Comparison of ENCODE assay signal across 14 cellular contexts in the genomic region with DNA sequence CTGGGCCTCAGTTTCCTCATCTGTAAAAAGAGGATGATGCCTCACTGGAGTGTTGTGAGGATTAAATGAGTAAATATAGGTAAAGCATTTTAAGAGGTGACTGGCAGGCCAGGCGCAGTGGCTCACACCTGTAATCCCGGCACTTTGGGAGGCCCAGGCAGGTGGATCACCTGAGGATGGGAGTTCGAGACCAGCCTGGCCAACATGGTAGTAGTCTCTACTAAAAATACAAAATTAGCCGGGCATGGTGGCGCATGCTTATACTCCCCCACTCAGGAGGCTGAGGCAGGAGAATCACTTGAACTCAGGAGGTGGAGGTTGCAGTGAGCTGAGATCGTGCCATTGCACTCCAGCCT. TPM values are rescaled to one million over a fixed set of nuclear protein-coding genes. Genes with fewer than 3 reads are reported as not detected.
DNase-seq lines count a peak whose midpoint lies in the region; ATAC-seq, FAIRE-seq and TF ChIP-seq lines count a peak whose summit lies in the region.
"Not testable (repeated sequence)": the region's sequence is repeated elsewhere in the genome, so short reads cannot be mapped to it uniquely, and the experiment has no call there.
"Had no signal": no experiment of that assay in that cellular context is flagged by ENCODE, and none has a peak within 500 bp of the region (broad histone marks: within the 10 kb centered on the region; RNA-seq: fewer than 3 reads in every experiment).

No MANE protein-coding gene starts in this region.

- not testable (repeated sequence) for FAIRE-seq in HepG2 (lab: Jason Lieb, UNC)

- not testable (repeated sequence) for BruUV-seq in A673 (replicated peaks; lab: Mats Ljungman, UMichigan); OCI-LY7 (replicated peaks; lab: Mats Ljungman, UMichigan); mammary epithelial cell (replicated peaks; lab: Mats Ljungman, UMichigan); HepG2 (replicated peaks; lab: Mats Ljungman, UMichigan)

- 97% methylated on average over 5 of the region's 6 CpGs for WGBS in mammary epithelial cell (ENCODE audit: low coverage, missing lambda C conversion rate)
- 68% methylated on average over 6 of the region's 6 CpGs for WGBS in HepG2 (ENCODE audit: low lambda C conversion rate)

- H3K9me3 ChIP-seq in A673 (ENCODE audit: low read depth, low read length, poor library complexity, severe bottlenecking); HEK293 (ENCODE audit: control insufficient read depth, insufficient read depth, low read depth, low read length); OCI-LY7 (ENCODE audit: low read length); mammary epithelial cell (replicated peaks; ENCODE audit: insufficient read depth, low read length); HepG2 (ENCODE audit: low read length): not testable (repeated sequence)

- not testable (repeated sequence) for H3K27me3 ChIP-seq in A673 (replicated peaks; ENCODE audit: insufficient read depth, low read depth, low read length, poor library complexity)
- H3K27me3 ChIP-seq in mammary epithelial cell (ENCODE audit: insufficient read depth, low read length), result peaks cover 12% of the 10 kb centered on the region
- H3K27me3 ChIP-seq in HepG2 (ENCODE audit: control insufficient read depth in 1 of 2, insufficient read depth in 2 of 2, low read length in 2 of 2), result peaks cover 7 to 22% of the 10 kb centered on the region in 2 experiments; a peak in 4 of 5 replicates

- H3K4me3 Mint-ChIP-seq in activated CD4-positive, alpha-beta T cell treated with anti-CD3 and anti-CD28 coated beads for 36 hours, result peak overlapping the region; percentile 63
- peak overlapping the region; percentile 83 for H3K4me3 Mint-ChIP-seq in activated T-helper 1 cell treated with anti-CD3 and anti-CD28 coated beads, Interleukin-12 subunit alpha, Interleukin-12 subunit beta, Interleukin-2, Interleukin-4 antibody, amounts not matched to agents 30 ng/mL and 10 ng/mL and 1 ng/mL, durations not matched to agents 14 hours and 24 hours and 36 hours
- peak overlapping the region; percentile 63 for H3K4me3 Mint-ChIP-seq in osteocyte (ENCODE audit: unreplicated experiment)

- TF ChIP-seq POLR2A in HepG2 (IDR thresholded peaks at IDR 0.05; ENCODE audit: insufficient read depth in 1 of 2, low read depth in 2 of 2, low read length in 2 of 2), result not testable (repeated sequence)

- H3K4me3 ChIP-seq in A673 (ENCODE audit: low read depth, low read length, poor library complexity, severe bottlenecking); HEK293 (ENCODE audit: low read depth, low read length); mammary epithelial cell (replicated peaks in 1 of 3; ENCODE audit: insufficient read depth in 1 of 3, low read depth in 2 of 3, low read length in 3 of 3): not testable (repeated sequence)
- peak overlapping the region; percentile 76 for H3K4me3 ChIP-seq in OCI-LY7 (ENCODE audit: low read depth, low read length, poor library complexity, severe bottlenecking)
- H3K4me3 ChIP-seq in HepG2 (replicated peaks in 1 of 3; ENCODE audit: insufficient read depth in 1 of 3, low read depth in 2 of 3, low read length in 3 of 3), result peak overlapping the region in 1 of 3 experiments; percentile 86; a peak in 3 of 6 replicates

- H3K36me3 ChIP-seq in A673 (ENCODE audit: insufficient read depth, low read length, poor library complexity, severe bottlenecking); HEK293 (ENCODE audit: control insufficient read depth in 2 of 2, insufficient read depth in 1 of 2, low read length in 2 of 2); OCI-LY7 (ENCODE audit: insufficient read depth, low read length); mammary epithelial cell (ENCODE audit: insufficient read depth, low read length); HepG2 (replicated peaks in 1 of 2; ENCODE audit: control insufficient read depth in 1 of 2, insufficient read depth in 2 of 2, low read length in 2 of 2): not testable (repeated sequence)

- TF ChIP-seq CTCF in A673 (conservative IDR thresholded peaks at IDR 0.05; ENCODE audit: low read depth, low read length), result 0 out of 2 replicates have a peak, but pooled peaks have one; percentile 5
- not testable (repeated sequence) for TF ChIP-seq CTCF in HEK293 (tag by site-specific recombination; IDR thresholded peaks at IDR 0.05); OCI-LY7 (conservative IDR thresholded peaks at IDR 0.05; ENCODE audit: low read length); mammary epithelial cell (conservative IDR thresholded peaks at IDR 0.05 in 1 of 2, IDR thresholded peaks at IDR 0.05 in 1 of 2; ENCODE audit: extremely low read depth in 1 of 2, insufficient read depth in 1 of 2, low read depth in 1 of 2, low read length in 2 of 2); HepG2 (CRISPR knock-in tag; IDR thresholded peaks at IDR 0.05); osteocyte (IDR thresholded peaks at IDR 0.05)

- in situ Hi-C loops in mammary epithelial cell (cut with MboI; ENCODE audit: low sequenced_read_pairs in 2 of 2), result loop anchor here in 1 of 2 donors (10.0 to 25.0 kb wide), 2 partner anchors 80 to 287 kb away; no protein-coding TSS in a partner anchor
- in situ Hi-C loops in HepG2 (cut with HindIII; ENCODE audit: extremely low pct_ligation_motif_present, low pct_unique_long_range_greater_than_20kb), result not testable (repeated sequence)

- peaks cover 23% of the 10 kb centered on the region for H3K4me1 Mint-ChIP-seq in activated CD4-positive, alpha-beta T cell treated with anti-CD3 and anti-CD28 coated beads for 36 hours
- peaks cover 29% of the 10 kb centered on the region for H3K4me1 Mint-ChIP-seq in activated T-helper 1 cell treated with anti-CD3 and anti-CD28 coated beads, Interleukin-12 subunit alpha, Interleukin-12 subunit beta, Interleukin-2, Interleukin-4 antibody, amounts not matched to agents 30 ng/mL and 10 ng/mL and 1 ng/mL, durations not matched to agents 14 hours and 24 hours and 36 hours (ENCODE audit: low read depth)
- peaks cover 25% of the 10 kb centered on the region for H3K4me1 Mint-ChIP-seq in osteocyte (ENCODE audit: unreplicated experiment)

- H4K20me1 ChIP-seq in OCI-LY7 (ENCODE audit: insufficient read depth, low read length); mammary epithelial cell (ENCODE audit: insufficient read depth, low read length); HepG2 (ENCODE audit: insufficient read depth, low read length): not testable (repeated sequence)

- intact Hi-C loops in A673 (cut with micrococcal nuclease; ENCODE audit: unreplicated experiment), result loop anchor here (5.0 to 10.0 kb wide), 3 partner anchors 80 to 320 kb away; a partner anchor contains a TSS
- intact Hi-C loops in OCI-LY7 (cut with micrococcal nuclease; ENCODE audit: unreplicated experiment), result loop anchor here (1.0 to 10.0 kb wide), 3 partner anchors 83 to 323 kb away; no protein-coding TSS in a partner anchor
- intact Hi-C loops in activated CD4-positive, alpha-beta T cell treated with anti-CD3 and anti-CD28 coated beads for 36 hours (cut with DNase I, micrococcal nuclease), result loop anchor here (1.0 to 5.0 kb wide), 2 partner anchors 323 to 327 kb away; no protein-coding TSS in a partner anchor
- intact Hi-C loops in activated T-helper 1 cell treated with anti-CD3 and anti-CD28 coated beads, Interleukin-12 subunit alpha, Interleukin-12 subunit beta, Interleukin-2, Interleukin-4 antibody, amounts not matched to agents 30 ng/mL and 10 ng/mL and 1 ng/mL, durations not matched to agents 14 hours and 24 hours and 36 hours (cut with micrococcal nuclease), result loop anchor here (10.0 kb wide), 1 partner anchor 180 kb away; no protein-coding TSS in a partner anchor
- intact Hi-C loops in mammary epithelial cell (cut with micrococcal nuclease), result loop anchor here (1.0 to 10.0 kb wide), 3 partner anchors 82 to 323 kb away; no protein-coding TSS in a partner anchor
- intact Hi-C loops in HepG2 (cut with micrococcal nuclease; ENCODE audit: unreplicated experiment), result loop anchor here (2.0 kb wide), 1 partner anchor 326 kb away; no protein-coding TSS in a partner anchor

- not testable (repeated sequence) for H3K79me2 ChIP-seq in OCI-LY7 (ENCODE audit: insufficient read depth, low read depth, low read length); mammary epithelial cell (ENCODE audit: insufficient read depth, low read length); HepG2 (ENCODE audit: insufficient read depth, low read length)

- not testable (repeated sequence) for H3K27ac ChIP-seq in A673 (ENCODE audit: low read depth, low read length, poor library complexity, severe bottlenecking); HEK293 (ENCODE audit: extremely low read depth, low read depth, low read length); OCI-LY7 (ENCODE audit: low read depth, low read length, poor library complexity, severe bottlenecking); mammary epithelial cell (ENCODE audit: insufficient read depth, low read depth, low read length); HepG2 (ENCODE audit: extremely low read length, insufficient read depth, low read length)

- TF ChIP-seq EP300 in HepG2 (IDR thresholded peaks at IDR 0.05; ENCODE audit: low read depth in 2 of 2, low read length in 2 of 2); HepG2 (CRISPR knock-in tag; IDR thresholded peaks at IDR 0.05; ENCODE audit: borderline replicate concordance): not testable (repeated sequence)

- H3K36me3 Mint-ChIP-seq in activated CD4-positive, alpha-beta T cell treated with anti-CD3 and anti-CD28 coated beads for 36 hours (ENCODE audit: low read depth); activated T-helper 1 cell treated with anti-CD3 and anti-CD28 coated beads, Interleukin-12 subunit alpha, Interleukin-12 subunit beta, Interleukin-2, Interleukin-4 antibody, amounts not matched to agents 30 ng/mL and 10 ng/mL and 1 ng/mL, durations not matched to agents 14 hours and 24 hours and 36 hours (ENCODE audit: low read depth); osteocyte (ENCODE audit: unreplicated experiment): not testable (repeated sequence)

- H3K27ac Mint-ChIP-seq in activated CD4-positive, alpha-beta T cell treated with anti-CD3 and anti-CD28 coated beads for 36 hours; activated T-helper 1 cell treated with anti-CD3 and anti-CD28 coated beads, Interleukin-12 subunit alpha, Interleukin-12 subunit beta, Interleukin-2, Interleukin-4 antibody, amounts not matched to agents 30 ng/mL and 10 ng/mL and 1 ng/mL, durations not matched to agents 14 hours and 24 hours and 36 hours; osteocyte (ENCODE audit: unreplicated experiment): not testable (repeated sequence)

- ATAC-seq in activated CD4-positive, alpha-beta T cell treated with anti-CD3 and anti-CD28 coated beads for 36 hours; HepG2: not testable (repeated sequence)

- not testable (repeated sequence) for H3K4me1 ChIP-seq in A673 (ENCODE audit: insufficient read depth, low read length, poor library complexity, severe bottlenecking)
- peaks cover 16% of the 10 kb centered on the region for H3K4me1 ChIP-seq in HEK293 (ENCODE audit: control insufficient read depth, insufficient read depth, low read length)
- H3K4me1 ChIP-seq in OCI-LY7 (ENCODE audit: insufficient read depth, low read length, poor library complexity, severe bottlenecking), result peaks cover 26% of the 10 kb centered on the region
- peaks cover 21% of the 10 kb centered on the region for H3K4me1 ChIP-seq in mammary epithelial cell (ENCODE audit: insufficient read depth, low read length)
- peaks cover 17% of the 10 kb centered on the region for H3K4me1 ChIP-seq in HepG2 (ENCODE audit: insufficient read depth, low read length)

- POLR2A ChIA-PET in A673 (lab: Charles Lee; ENCODE audit: low non-redundant PET); activated CD4-positive, alpha-beta T cell treated with anti-CD3 and anti-CD28 coated beads for 36 hours (lab: Charles Lee); HepG2 (lab: Yijun Ruan, JAX): not testable (repeated sequence)
- POLR2A ChIA-PET in HEK293 (lab: Yijun Ruan, JAX) (interaction anchor here (0.7 to 1.7 kb wide), 6 partner anchors 83 to 807 kb away, joined by 3 to 14 read pairs (median 4); a partner anchor contains a TSS), OCI-LY7 (lab: Charles Lee) (interaction anchor here (0.6 kb wide), 1 partner anchor 325 kb away, joined by 3 read pairs; no protein-coding TSS in a partner anchor)

- not testable (repeated sequence) for TF ChIP-seq RAD21 in HepG2 (CRISPR knock-in tag; IDR thresholded peaks at IDR 0.05)

- not testable (repeated sequence) for DNase-seq in A673 (ENCODE audit: low spot score); OCI-LY7 (ENCODE audit: low spot score); activated CD4-positive, alpha-beta T cell treated with anti-CD3 and anti-CD28 coated beads for 36 hours; activated T-helper 1 cell treated with anti-CD3 and anti-CD28 coated beads, Interleukin-12 subunit alpha, Interleukin-12 subunit beta, Interleukin-2, Interleukin-4 antibody, amounts not matched to agents 30 ng/mL and 10 ng/mL and 1 ng/mL, durations not matched to agents 14 hours and 24 hours and 36 hours (ENCODE audit: low spot score); mammary epithelial cell; HepG2 (ENCODE audit: low spot score); osteocyte (ENCODE audit: extremely low spot score, unreplicated experiment)

- not testable (repeated sequence) for H2AFZ ChIP-seq in OCI-LY7 (ENCODE audit: low read length); mammary epithelial cell (ENCODE audit: low read depth, low read length); HepG2 (ENCODE audit: low read length)

- CTCF ChIA-PET in A673 (lab: Charles Lee) (interaction anchor here (0.6 to 0.7 kb wide), 2 partner anchors 8 to 82 kb away, joined by 3 to 9 read pairs; no protein-coding TSS in a partner anchor), HEK293 (lab: Yijun Ruan, JAX) (interaction anchor here (0.7 to 23.5 kb wide), 22 partner anchors 9 to 832 kb away, joined by 3 to 316 read pairs (median 5); a partner anchor contains a TSS), mammary epithelial cell (lab: Charles Lee; ENCODE audit: low non-redundant PET) (interaction anchor here (0.6 kb wide), 2 partner anchors 43 to 83 kb away, joined by 3 to 4 read pairs; no protein-coding TSS in a partner anchor), HepG2 (lab: Yijun Ruan, JAX; ENCODE audit: low intra/inter-chr PET ratio, low total read pairs) (interaction anchor here (1.3 kb wide), 1 partner anchor 82 kb away, joined by 4 read pairs; no protein-coding TSS in a partner anchor)
- CTCF ChIA-PET in OCI-LY7 (lab: Charles Lee; ENCODE audit: unreplicated experiment), result not testable (repeated sequence)
- CTCF ChIA-PET in activated CD4-positive, alpha-beta T cell treated with anti-CD3 and anti-CD28 coated beads for 36 hours (lab: Charles Lee), result interaction anchor here (0.7 to 1.3 kb wide), 9 partner anchors 18 to 325 kb away, joined by 3 to 8 read pairs (median 3); a partner anchor contains a TSS

- H3K27me3 Mint-ChIP-seq in activated CD4-positive, alpha-beta T cell treated with anti-CD3 and anti-CD28 coated beads for 36 hours, result peaks cover 52% of the 10 kb centered on the region
- H3K27me3 Mint-ChIP-seq in activated T-helper 1 cell treated with anti-CD3 and anti-CD28 coated beads, Interleukin-12 subunit alpha, Interleukin-12 subunit beta, Interleukin-2, Interleukin-4 antibody, amounts not matched to agents 30 ng/mL and 10 ng/mL and 1 ng/mL, durations not matched to agents 14 hours and 24 hours and 36 hours (ENCODE audit: insufficient read depth), result peaks cover 62% of the 10 kb centered on the region
- H3K27me3 Mint-ChIP-seq in osteocyte (ENCODE audit: unreplicated experiment), result not testable (repeated sequence)

- dilution Hi-C loops in mammary epithelial cell (cut with HindIII; ENCODE audit: low sequenced_read_pairs), result not testable (repeated sequence)

- H3K9me2 ChIP-seq in OCI-LY7 (ENCODE audit: insufficient read depth, low read length), result not testable (repeated sequence)

- not testable (repeated sequence) for H3K9me3 Mint-ChIP-seq in activated CD4-positive, alpha-beta T cell treated with anti-CD3 and anti-CD28 coated beads for 36 hours (ENCODE audit: low read depth); activated T-helper 1 cell treated with anti-CD3 and anti-CD28 coated beads, Interleukin-12 subunit alpha, Interleukin-12 subunit beta, Interleukin-2, Interleukin-4 antibody, amounts not matched to agents 30 ng/mL and 10 ng/mL and 1 ng/mL, durations not matched to agents 14 hours and 24 hours and 36 hours; osteocyte (ENCODE audit: unreplicated experiment)

- H3K4me2 ChIP-seq in OCI-LY7 (ENCODE audit: low read length) (peak overlapping the region; percentile 74; the same call in 1 of the 2 replicates), mammary epithelial cell (ENCODE audit: insufficient read depth, low read depth, low read length) (peak overlapping the region; percentile 88), HepG2 (ENCODE audit: low read depth, low read length) (peak overlapping the region; percentile 92; the same call in 1 of the 2 replicates)

- H3K9ac ChIP-seq in mammary epithelial cell (ENCODE audit: insufficient read depth, low read length); HepG2 (ENCODE audit: insufficient read depth, low read depth, low read length): not testable (repeated sequence)

RNA-seq across cellular contexts. Expression of a gene that starts 0.8 kb away (rescaled TPM):
- total RNA-seq in A673 (2021), result 6.3 and 8.1 TPM in 2 replicates
- total RNA-seq in OCI-LY7 (2014; rRNA removed; shearing (Covaris generic)), result 6.5 and 7.6 TPM in 2 replicates
- total RNA-seq in OCI-LY7 (2022), result 11.3 and 11.4 TPM in 2 replicates
- total RNA-seq in activated CD4-positive, alpha-beta T cell treated with anti-CD3 and anti-CD28 coated beads for 36 hours, result 1 to 10 TPM in 1 of 2 experiments, under 1 TPM in 1; 0.91 to 1.2 TPM
- 1.4 and 1.7 TPM in 2 replicates for total RNA-seq in activated T-helper 1 cell treated with anti-CD3 and anti-CD28 coated beads, Interleukin-12 subunit alpha, Interleukin-12 subunit beta, Interleukin-2, Interleukin-4 antibody, amounts not matched to agents 30 ng/mL and 10 ng/mL and 1 ng/mL, durations not matched to agents 14 hours and 24 hours and 36 hours
- total RNA-seq in mammary epithelial cell, result 1 to 10 TPM; 3.0 to 6.2 TPM
- 1.6 TPM for polyA plus RNA-seq in mammary epithelial cell
- not detected for polyA minus RNA-seq in mammary epithelial cell
- total RNA-seq in HepG2 (2016; rRNA removed; fragmentation: Illumina TruSeq; extraction: Trizol), result 1.7 and 3.2 TPM in 2 replicates
- 1.4 and 1.6 TPM in 2 replicates for total RNA-seq in HepG2 (2016; cell fraction: cytosol; rRNA removed; fragmentation: Illumina TruSeq; extraction: Trizol; ENCODE audit: low read depth)
- 1.6 and 2.3 TPM in 2 replicates for total RNA-seq in HepG2 (2016; cell fraction: insoluble cytoplasmic fraction; rRNA removed; fragmentation: Illumina TruSeq; extraction: Trizol)
- total RNA-seq in HepG2 (2016; cell fraction: membrane; rRNA removed; fragmentation: Illumina TruSeq; extraction: Trizol), result 2.0 and 2.8 TPM in 2 replicates
- 2.1 and 2.7 TPM in 2 replicates for total RNA-seq in HepG2 (2016; cell fraction: nucleus; rRNA removed; fragmentation: Illumina TruSeq; extraction: Trizol)
- 1.0 and 1.3 TPM in 2 replicates for polyA plus RNA-seq in HepG2 (2011; rRNA removed)
- polyA plus RNA-seq in HepG2 (2011; cell fraction: cytosol; rRNA removed), result 0.65 and 1.2 TPM in 2 replicates
- polyA plus RNA-seq in HepG2 (2011; cell fraction: nucleus; rRNA removed), result 3.3 and 3.6 TPM in 2 replicates
- 0.36 and 1.2 TPM in 2 replicates for polyA plus RNA-seq in HepG2 (2012)
- polyA plus RNA-seq in HepG2 (2016; cell fraction: cytosol; fragmentation: Illumina TruSeq; extraction: Trizol; ENCODE audit: low read depth), result 1.1 TPM in 2 replicates
- 1.4 and 3.2 TPM in 2 replicates for polyA plus RNA-seq in HepG2 (2016; cell fraction: insoluble cytoplasmic fraction; fragmentation: Illumina TruSeq; extraction: Trizol; ENCODE audit: low read depth)
- 1.4 and 1.7 TPM in 2 replicates for polyA plus RNA-seq in HepG2 (2016; cell fraction: membrane; fragmentation: Illumina TruSeq; extraction: Trizol; ENCODE audit: low read depth)
- polyA plus RNA-seq in HepG2 (2016; cell fraction: nucleus; fragmentation: Illumina TruSeq; extraction: Trizol; ENCODE audit: insufficient read depth, low read depth), result 4.1 and 5.7 TPM in 2 replicates
- 1.3 and 2.4 TPM in 2 replicates for polyA minus RNA-seq in HepG2 (2011; rRNA and poly(A)+ RNA removed; ENCODE audit: low replicate concordance)
- polyA minus RNA-seq in HepG2 (2011; cell fraction: cytosol; rRNA and poly(A)+ RNA removed), result 0.62 and 0.69 TPM in 2 replicates
- 1.4 and 1.7 TPM in 2 replicates for polyA minus RNA-seq in HepG2 (2011; cell fraction: nucleus; rRNA and poly(A)+ RNA removed)
- total RNA-seq in osteocyte, result 0.63 and 2.2 TPM in 2 replicates
- total RNA-seq: breast epithelium, lower lobe of right lung, mononuclear cell, right atrium auricular region, Right ventricle myocardium superior had no signal
- polyA plus RNA-seq: CD8-positive, alpha-beta memory T cell had no signal

RNA-seq across cellular contexts. Expression of a gene that starts 31.3 kb away (rescaled TPM):
- total RNA-seq in A673 (2021) (1.1 TPM in 1 of 2 replicates, not detected in the other), OCI-LY7 (2022) (not detected in 2 replicates), mammary epithelial cell (10 to 100 TPM in 1 of 2 donors, 1 to 10 TPM in 1; 4.2 to 10.2 TPM), HepG2 (2016; rRNA removed; fragmentation: Illumina TruSeq; extraction: Trizol) (not detected in 2 replicates), osteocyte (45.1 TPM in 2 replicates)
- total RNA-seq in OCI-LY7 (2014; rRNA removed; shearing (Covaris generic)), result not detected in 2 replicates
- total RNA-seq in activated CD4-positive, alpha-beta T cell treated with anti-CD3 and anti-CD28 coated beads for 36 hours, result 1 to 10 TPM; 1.6 to 1.7 TPM
- total RNA-seq in activated T-helper 1 cell treated with anti-CD3 and anti-CD28 coated beads, Interleukin-12 subunit alpha, Interleukin-12 subunit beta, Interleukin-2, Interleukin-4 antibody, amounts not matched to agents 30 ng/mL and 10 ng/mL and 1 ng/mL, durations not matched to agents 14 hours and 24 hours and 36 hours, result 65.1 and 66.9 TPM in 2 replicates
- polyA plus RNA-seq in mammary epithelial cell (3.4 TPM), HepG2 (2011; rRNA removed) (not detected in 2 replicates)
- polyA minus RNA-seq in mammary epithelial cell, result not detected
- total RNA-seq in HepG2 (2016; cell fraction: cytosol; rRNA removed; fragmentation: Illumina TruSeq; extraction: Trizol; ENCODE audit: low read depth), result not detected in 2 replicates
- total RNA-seq in HepG2 (2016; cell fraction: insoluble cytoplasmic fraction; rRNA removed; fragmentation: Illumina TruSeq; extraction: Trizol), result not detected in 2 replicates
- total RNA-seq in HepG2 (2016; cell fraction: membrane; rRNA removed; fragmentation: Illumina TruSeq; extraction: Trizol), result not detected in 2 replicates
- total RNA-seq in HepG2 (2016; cell fraction: nucleus; rRNA removed; fragmentation: Illumina TruSeq; extraction: Trizol), result not detected in 2 replicates
- not detected in 2 replicates for polyA plus RNA-seq in HepG2 (2011; cell fraction: cytosol; rRNA removed)
- not detected in 2 replicates for polyA plus RNA-seq in HepG2 (2011; cell fraction: nucleus; rRNA removed)
- not detected in 2 replicates for polyA plus RNA-seq in HepG2 (2012)
- polyA plus RNA-seq in HepG2 (2016; cell fraction: cytosol; fragmentation: Illumina TruSeq; extraction: Trizol; ENCODE audit: low read depth), result not detected in 2 replicates
- not detected in 2 replicates for polyA plus RNA-seq in HepG2 (2016; cell fraction: insoluble cytoplasmic fraction; fragmentation: Illumina TruSeq; extraction: Trizol; ENCODE audit: low read depth)
- not detected in 2 replicates for polyA plus RNA-seq in HepG2 (2016; cell fraction: membrane; fragmentation: Illumina TruSeq; extraction: Trizol; ENCODE audit: low read depth)
- polyA plus RNA-seq in HepG2 (2016; cell fraction: nucleus; fragmentation: Illumina TruSeq; extraction: Trizol; ENCODE audit: insufficient read depth, low read depth), result not detected in 2 replicates
- polyA minus RNA-seq in HepG2 (2011; rRNA and poly(A)+ RNA removed; ENCODE audit: low replicate concordance), result not detected in 2 replicates
- not detected in 2 replicates for polyA minus RNA-seq in HepG2 (2011; cell fraction: cytosol; rRNA and poly(A)+ RNA removed)
- not detected in 2 replicates for polyA minus RNA-seq in HepG2 (2011; cell fraction: nucleus; rRNA and poly(A)+ RNA removed)
- polyA plus RNA-seq: CD8-positive, alpha-beta memory T cell had no signal

RNA-seq across cellular contexts. Expression of a gene that starts 39.5 kb away (rescaled TPM):
- total RNA-seq in A673 (2021) (0.42 TPM in 1 of 2 replicates, not detected in the other), OCI-LY7 (2022) (77.2 and 82.2 TPM in 2 replicates), mammary epithelial cell (100 to 1,000 TPM; 775 to 871 TPM), HepG2 (2016; rRNA removed; fragmentation: Illumina TruSeq; extraction: Trizol) (0.24 and 0.31 TPM in 2 replicates), osteocyte (29.5 and 30.4 TPM in 2 replicates)
- total RNA-seq in OCI-LY7 (2014; rRNA removed; shearing (Covaris generic)), result 36.7 and 59.5 TPM in 2 replicates
- 10 to 100 TPM; 46.0 to 49.0 TPM for total RNA-seq in activated CD4-positive, alpha-beta T cell treated with anti-CD3 and anti-CD28 coated beads for 36 hours
- 79.6 and 86.8 TPM in 2 replicates for total RNA-seq in activated T-helper 1 cell treated with anti-CD3 and anti-CD28 coated beads, Interleukin-12 subunit alpha, Interleukin-12 subunit beta, Interleukin-2, Interleukin-4 antibody, amounts not matched to agents 30 ng/mL and 10 ng/mL and 1 ng/mL, durations not matched to agents 14 hours and 24 hours and 36 hours
- polyA plus RNA-seq in mammary epithelial cell (333 TPM), HepG2 (2011; rRNA removed) (0.77 and 0.97 TPM in 2 replicates)
- polyA minus RNA-seq in mammary epithelial cell, result 334 TPM
- 0.18 and 0.40 TPM in 2 replicates for total RNA-seq in HepG2 (2016; cell fraction: cytosol; rRNA removed; fragmentation: Illumina TruSeq; extraction: Trizol; ENCODE audit: low read depth)
- total RNA-seq in HepG2 (2016; cell fraction: insoluble cytoplasmic fraction; rRNA removed; fragmentation: Illumina TruSeq; extraction: Trizol), result 0.30 and 0.37 TPM in 2 replicates
- 0.22 TPM in 1 of 2 replicates, not detected in the other for total RNA-seq in HepG2 (2016; cell fraction: membrane; rRNA removed; fragmentation: Illumina TruSeq; extraction: Trizol)
- total RNA-seq in HepG2 (2016; cell fraction: nucleus; rRNA removed; fragmentation: Illumina TruSeq; extraction: Trizol), result 0.44 TPM in 1 of 2 replicates, not detected in the other
- polyA plus RNA-seq in HepG2 (2011; cell fraction: cytosol; rRNA removed), result 0.38 and 0.83 TPM in 2 replicates
- 0.21 and 0.35 TPM in 2 replicates for polyA plus RNA-seq in HepG2 (2011; cell fraction: nucleus; rRNA removed)
- 0.31 and 0.39 TPM in 2 replicates for polyA plus RNA-seq in HepG2 (2012)
- not detected in 2 replicates for polyA plus RNA-seq in HepG2 (2016; cell fraction: cytosol; fragmentation: Illumina TruSeq; extraction: Trizol; ENCODE audit: low read depth)
- 0.26 and 0.46 TPM in 2 replicates for polyA plus RNA-seq in HepG2 (2016; cell fraction: insoluble cytoplasmic fraction; fragmentation: Illumina TruSeq; extraction: Trizol; ENCODE audit: low read depth)
- 0.13 TPM in 1 of 2 replicates, not detected in the other for polyA plus RNA-seq in HepG2 (2016; cell fraction: membrane; fragmentation: Illumina TruSeq; extraction: Trizol; ENCODE audit: low read depth)
- 0.60 and 1.7 TPM in 2 replicates for polyA plus RNA-seq in HepG2 (2016; cell fraction: nucleus; fragmentation: Illumina TruSeq; extraction: Trizol; ENCODE audit: insufficient read depth, low read depth)
- 0.56 and 17.3 TPM in 2 replicates for polyA minus RNA-seq in HepG2 (2011; rRNA and poly(A)+ RNA removed; ENCODE audit: low replicate concordance)
- not detected in 2 replicates for polyA minus RNA-seq in HepG2 (2011; cell fraction: cytosol; rRNA and poly(A)+ RNA removed)
- 0.26 TPM in 1 of 2 replicates, not detected in the other for polyA minus RNA-seq in HepG2 (2011; cell fraction: nucleus; rRNA and poly(A)+ RNA removed)

Comparison
In these comparisons a context has a peak if more than half of its experiments do, and no peak if none do; other contexts are left out.
1. RNA of a gene that starts 39.5 kb away (total RNA-seq): 775 to 871 TPM in mammary epithelial cell, 79.6 to 86.8 TPM in activated T-helper 1 cell treated with anti-CD3 and anti-CD28 coated beads, Interleukin-12 subunit alpha, Interleukin-12 subunit beta, Interleukin-2, Interleukin-4 antibody, amounts not matched to agents 30 ng/mL and 10 ng/mL and 1 ng/mL, durations not matched to agents 14 hours and 24 hours and 36 hours, 36.7 to 82.2 TPM in OCI-LY7, 46.0 to 49.0 TPM in activated CD4-positive, alpha-beta T cell treated with anti-CD3 and anti-CD28 coated beads for 36 hours and 29.5 to 30.4 TPM in osteocyte; 0.42 TPM in A673 and 0.18 to 0.44 TPM in HepG2; every median in the first group is over 10 times any median in the second.
2. Peak in every context shown above with its lines, with median percentiles within 50 percentile points of each other: H3K4me2 ChIP-seq and H3K4me3 Mint-ChIP-seq.